Comparison of ENCODE assay signal across 8 cellular contexts in the genomic region with DNA sequence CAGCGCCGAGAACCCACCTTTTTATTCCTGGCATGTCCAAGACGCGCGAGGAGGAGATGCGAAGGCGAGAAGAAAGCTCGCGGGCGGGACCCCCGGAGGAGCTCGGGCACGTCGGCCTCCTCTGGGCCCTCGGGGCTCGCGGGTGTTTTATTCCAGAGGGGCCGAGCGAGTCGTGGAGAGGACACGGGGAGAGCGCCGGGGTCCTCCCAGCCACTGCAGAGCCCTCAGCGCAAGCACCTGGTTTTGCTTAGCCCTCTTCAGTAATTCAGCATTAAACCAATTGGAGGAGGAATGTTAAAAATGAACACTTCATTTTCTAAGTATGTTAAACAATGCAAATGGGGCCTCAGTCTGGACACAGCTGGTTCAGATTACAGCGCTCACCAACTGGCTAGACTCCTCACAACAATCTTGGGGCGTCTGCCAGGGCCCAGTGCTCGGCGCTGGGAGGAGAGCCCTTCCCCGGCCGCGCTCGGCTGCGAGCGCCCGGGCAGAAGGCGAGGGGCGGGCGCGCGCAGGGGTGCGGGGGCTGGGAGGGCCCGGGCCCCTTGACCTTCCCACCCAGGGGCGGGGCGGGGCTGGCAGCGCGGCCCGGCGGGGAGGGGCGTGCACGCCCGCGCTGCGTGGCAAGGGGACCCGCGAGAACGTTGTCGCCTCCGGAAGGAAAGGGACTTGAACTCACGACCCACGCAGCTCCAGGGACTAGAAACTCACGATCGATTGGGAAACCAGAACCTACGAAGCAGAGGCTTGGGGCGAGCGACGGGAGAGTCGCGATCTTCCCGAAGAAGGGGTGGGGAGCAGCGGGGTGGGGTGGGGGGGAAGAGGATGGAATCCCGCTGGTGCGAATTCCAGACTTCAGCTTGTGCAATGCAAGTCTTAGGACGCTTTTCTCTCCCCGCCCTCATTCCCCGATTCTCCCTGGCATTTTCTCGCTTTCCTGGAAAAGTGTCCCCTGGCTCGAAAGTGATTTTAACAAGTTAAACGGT. TPM values are rescaled to one million over a fixed set of nuclear protein-coding genes. Genes with fewer than 3 reads are reported as not detected.
A peak's percentile ranks its signal among the peaks of the same experiment; 100 is the strongest.
DNase-seq lines count a peak whose midpoint lies in the region; ATAC-seq, FAIRE-seq and TF ChIP-seq lines count a peak whose summit lies in the region.

A gene with protein sequence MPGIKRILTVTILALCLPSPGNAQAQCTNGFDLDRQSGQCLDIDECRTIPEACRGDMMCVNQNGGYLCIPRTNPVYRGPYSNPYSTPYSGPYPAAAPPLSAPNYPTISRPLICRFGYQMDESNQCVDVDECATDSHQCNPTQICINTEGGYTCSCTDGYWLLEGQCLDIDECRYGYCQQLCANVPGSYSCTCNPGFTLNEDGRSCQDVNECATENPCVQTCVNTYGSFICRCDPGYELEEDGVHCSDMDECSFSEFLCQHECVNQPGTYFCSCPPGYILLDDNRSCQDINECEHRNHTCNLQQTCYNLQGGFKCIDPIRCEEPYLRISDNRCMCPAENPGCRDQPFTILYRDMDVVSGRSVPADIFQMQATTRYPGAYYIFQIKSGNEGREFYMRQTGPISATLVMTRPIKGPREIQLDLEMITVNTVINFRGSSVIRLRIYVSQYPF (minus strand): TSS at position 499 of the 989 bp plus-strand sequence. CDS start 465 bp downstream, at position 34.

- no peaks in the 10 kb centered on the region for H3K9me3 Mint-ChIP-seq in activated CD8-positive, alpha-beta T cell treated with anti-CD3 and anti-CD28 coated beads for 36 hours
- H3K9me3 Mint-ChIP-seq in endothelial cell (ENCODE audit: unreplicated experiment): no peaks in the 10 kb centered on the region

- H3K4me3 Mint-ChIP-seq in activated CD8-positive, alpha-beta T cell treated with anti-CD3 and anti-CD28 coated beads for 36 hours: peak within 1 kb of the TSS; percentile 83
- H3K4me3 Mint-ChIP-seq in endothelial cell (ENCODE audit: unreplicated experiment): peak within 1 kb of the TSS; percentile 89

- peaks cover 24% of the 10 kb centered on the region for H3K27me3 Mint-ChIP-seq in activated CD8-positive, alpha-beta T cell treated with anti-CD3 and anti-CD28 coated beads for 36 hours
- peaks cover 14% of the 10 kb centered on the region for H3K27me3 Mint-ChIP-seq in endothelial cell (ENCODE audit: unreplicated experiment)

- H3K36me3 Mint-ChIP-seq in activated CD8-positive, alpha-beta T cell treated with anti-CD3 and anti-CD28 coated beads for 36 hours (ENCODE audit: low read depth): no peaks in the 10 kb centered on the region
- H3K36me3 Mint-ChIP-seq in endothelial cell (ENCODE audit: low read depth, unreplicated experiment): no peaks in the 10 kb centered on the region

- TF ChIP-seq CTCF in activated CD8-positive, alpha-beta T cell treated with anti-CD3 and anti-CD28 coated beads for 36 hours (IDR thresholded peaks at IDR 0.05): no peak
- no peak for TF ChIP-seq CTCF in endothelial cell (IDR thresholded peaks at IDR 0.05; ENCODE audit: unreplicated experiment)

- H2AK5ac ChIP-seq in mesenchymal stem cell (ENCODE audit: low read length, severe bottlenecking): no peak within 1 kb of the TSS

- H3K4me1 Mint-ChIP-seq in activated CD8-positive, alpha-beta T cell treated with anti-CD3 and anti-CD28 coated beads for 36 hours (ENCODE audit: low read depth): peaks cover 13% of the 10 kb centered on the region
- peaks cover 8% of the 10 kb centered on the region for H3K4me1 Mint-ChIP-seq in endothelial cell (ENCODE audit: unreplicated experiment)

- H3K9ac ChIP-seq in mesenchymal stem cell (ENCODE audit: low read length): peak within 1 kb of the TSS; percentile 92

- peak within 1 kb of the TSS; percentile 91 for H3K4me2 ChIP-seq in mesenchymal stem cell (ENCODE audit: low read length, poor library complexity, severe bottlenecking)

- H3K4me1 ChIP-seq in mesenchymal stem cell (ENCODE audit: control insufficient read depth, insufficient read depth, low read depth, low read length): no peaks in the 10 kb centered on the region

- no peak within 1 kb of the TSS for H3K4ac ChIP-seq in mesenchymal stem cell (ENCODE audit: low read depth in 1 of 2, low read length in 2 of 2)

- intact Hi-C loops in activated CD8-positive, alpha-beta T cell treated with anti-CD3 and anti-CD28 coated beads for 36 hours (cut with micrococcal nuclease): no loop called here

- no peak for FAIRE-seq in RCC 7860 (lab: Jason Lieb, UNC)

- H2AFZ ChIP-seq in mesenchymal stem cell (ENCODE audit: low read depth, low read length): peak within 1 kb of the TSS; percentile 77

- H3K4me3 ChIP-seq in mesenchymal stem cell (ENCODE audit: insufficient read depth in 1 of 2, low read depth in 1 of 2, low read length in 2 of 2): peak within 1 kb of the TSS; percentile 67 to 86

- peak within 1 kb of the TSS in 1 of 2 experiments; percentile 18 for H2BK12ac ChIP-seq in mesenchymal stem cell (ENCODE audit: low read length in 2 of 2)

- no peaks in the 10 kb centered on the region for H3K79me1 ChIP-seq in mesenchymal stem cell (replicated peaks; ENCODE audit: low read length, poor library complexity, severe bottlenecking)

- no peaks in the 10 kb centered on the region for H3K36me3 ChIP-seq in mesenchymal stem cell (ENCODE audit: control insufficient read depth in 1 of 2, insufficient read depth in 2 of 2, low read depth in 1 of 2, low read length in 2 of 2)

- H2BK5ac ChIP-seq in mesenchymal stem cell (ENCODE audit: low read depth, low read length, poor library complexity, severe bottlenecking): no peak within 1 kb of the TSS

- H4K8ac ChIP-seq in mesenchymal stem cell (ENCODE audit: low read length): peak within 1 kb of the TSS; percentile 57

- peaks cover 0 to 4% of the 10 kb centered on the region in 2 experiments for H3K27me3 ChIP-seq in mesenchymal stem cell (ENCODE audit: control insufficient read depth in 1 of 2, insufficient read depth in 1 of 2, low read length in 2 of 2)

- peak; percentile 81 for ATAC-seq in activated CD8-positive, alpha-beta T cell treated with anti-CD3 and anti-CD28 coated beads for 36 hours
- ATAC-seq in GM21825 (IDR thresholded peaks at IDR 0.05; ENCODE audit: unreplicated experiment): no peak

- no peaks in the 10 kb centered on the region for H3K9me3 ChIP-seq in mesenchymal stem cell (ENCODE audit: control insufficient read depth, low read length)

- H3K23ac ChIP-seq in mesenchymal stem cell (ENCODE audit: low read length in 2 of 2): no peak within 1 kb of the TSS

- no peak within 1 kb of the TSS for H3K27ac Mint-ChIP-seq in activated CD8-positive, alpha-beta T cell treated with anti-CD3 and anti-CD28 coated beads for 36 hours
- no peak within 1 kb of the TSS for H3K27ac Mint-ChIP-seq in endothelial cell (ENCODE audit: unreplicated experiment)

- POLR2A ChIA-PET in activated CD8-positive, alpha-beta T cell treated with anti-CD3 and anti-CD28 coated beads for 36 hours (lab: Charles Lee): interaction anchor here (0.5 to 1.0 kb wide), 4 partner anchors 12 to 271 kb away, joined by 3 read pairs; no protein-coding TSS in a partner anchor

- peak within 1 kb of the TSS; percentile 62 for H4K91ac ChIP-seq in mesenchymal stem cell (ENCODE audit: low read length)

- H3K27ac ChIP-seq in mesenchymal stem cell (ENCODE audit: low read length, poor library complexity, severe bottlenecking): no peak within 1 kb of the TSS

- peak within 1 kb of the TSS; percentile 54 to 78 for H3K18ac ChIP-seq in mesenchymal stem cell (ENCODE audit: low read depth in 1 of 2, low read length in 2 of 2)

- CTCF ChIA-PET in activated CD8-positive, alpha-beta T cell treated with anti-CD3 and anti-CD28 coated beads for 36 hours (lab: Charles Lee): interaction anchor here (1.0 kb wide), 1 partner anchor 58 kb away, joined by 3 read pairs; no protein-coding TSS in a partner anchor

- H2BK15ac ChIP-seq in mesenchymal stem cell (ENCODE audit: low read depth, poor library complexity, severe bottlenecking): peak within 1 kb of the TSS; percentile 74

- WGBS in mesenchymal stem cell: 2% methylated on average over 59 of the region's 78 CpGs

- peak within 1 kb of the TSS; percentile 82 for H2BK120ac ChIP-seq in mesenchymal stem cell (ENCODE audit: low read depth, low read length)

- DNase-seq in NCI-H524 (lab: John Stamatoyannopoulos, UW): peak; percentile 32 to 72
- DNase-seq in NCI-H524 treated with DMSO at 0.1 percent for 48 hours (lab: John Stamatoyannopoulos, UW): no peak
- DNase-seq in activated CD8-positive, alpha-beta T cell treated with anti-CD3 and anti-CD28 coated beads for 36 hours: peak; percentile 45
- DNase-seq in endothelial cell (ENCODE audit: low spot score): peak; percentile 40
- DNase-seq in mesenchymal stem cell: peak; percentile 63
- peak; percentile 4 to 30 for DNase-seq in stimulated activated CD8-positive, alpha-beta memory T cell treated with anti-CD3 and anti-CD28 coated beads, Interleukin-15, amount 100 ng/mL, for 48 hours (ENCODE audit: low read depth in 2 of 2)
- no peak for DNase-seq in RCC 7860 (ENCODE audit: low spot score)

- no peak within 1 kb of the TSS for H3K14ac ChIP-seq in mesenchymal stem cell (ENCODE audit: low read length in 2 of 2)

RNA-seq across cellular contexts. Expression of the gene that starts here (rescaled TPM):
- total RNA-seq in activated CD8-positive, alpha-beta T cell treated with anti-CD3 and anti-CD28 coated beads for 36 hours: 1 to 10 TPM; 1.3 to 1.4 TPM
- total RNA-seq in endothelial cell (ENCODE audit: unreplicated experiment): 0.26 TPM
- 132 TPM for polyA plus RNA-seq in mesenchymal stem cell (2013, experiment 1 of 2)
- 132 TPM for polyA plus RNA-seq in mesenchymal stem cell (2013, experiment 2 of 2)

Comparison
In these comparisons a context has a peak if more than half of its experiments do, and no peak if none do; other contexts are left out.
1. DNase-seq: peak in NCI-H524 (2 of 2), activated CD8-positive, alpha-beta T cell treated with anti-CD3 and anti-CD28 coated beads for 36 hours (single experiment), mesenchymal stem cell (single experiment) and stimulated activated CD8-positive, alpha-beta memory T cell treated with anti-CD3 and anti-CD28 coated beads, Interleukin-15, amount 100 ng/mL, for 48 hours (2 of 2); none in NCI-H524 treated with DMSO at 0.1 percent for 48 hours (single experiment) and RCC 7860 (single experiment).
2. Peak in DNase-seq in endothelial cell; RNA of the gene not detected or under 1 TPM.